In the genomic region with DNA sequence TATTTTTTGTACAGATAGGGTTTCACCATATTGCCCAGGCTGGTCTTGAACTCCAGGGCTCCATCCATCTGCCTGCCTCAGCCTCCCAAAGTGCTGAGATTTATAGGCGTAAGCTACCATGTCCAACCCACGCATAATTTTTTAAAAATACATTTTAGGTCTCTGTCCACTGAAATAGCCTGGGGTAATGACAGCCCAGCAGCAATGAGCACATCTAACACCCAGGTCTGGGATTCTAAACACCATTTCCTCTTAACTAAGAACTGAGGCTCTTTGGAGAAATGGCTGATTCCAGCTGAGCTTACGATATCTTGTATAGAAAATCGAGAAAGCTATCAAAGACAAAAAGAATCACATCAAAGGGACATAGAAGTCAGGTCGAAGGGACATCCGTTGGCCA, we compare ENCODE assay signal across 22 cellular contexts.
A peak's percentile ranks its signal among the peaks of the same experiment; 100 is the strongest.
DNase-seq lines count a peak whose midpoint lies in the region; TF ChIP-seq lines count a peak whose summit lies in the region.
"Had no signal": no experiment of that assay in that cellular context is flagged by ENCODE, and none has a peak within 500 bp of the region (broad histone marks: within the 10 kb centered on the region; RNA-seq: fewer than 3 reads in every experiment).

No MANE protein-coding gene starts in this region.

- DNase-seq in NCI-H2171 treated with DMSO at 0.1 percent for 48 hours (lab: John Stamatoyannopoulos, UW) (peak; percentile 22), NCI-H2171 (lab: John Stamatoyannopoulos, UW) (no peak), 8988T (no peak)
- DNase-seq: ACHN; BE2C; C1 segment of cervical spinal cord; CD4-positive, alpha-beta memory T cell; CD4-positive, CD25-positive, alpha-beta regulatory T cell; CD8-positive, alpha-beta memory T cell; COR-L47; DMS 273 treated with DMSO at 0.1 percent for 48 hours; DMS153; DMS53; DMS79; DND-41; EL; GDM1 had no signal

- H3K9me3 ChIP-seq in HEK293 (ENCODE audit: control insufficient read depth, insufficient read depth, low read depth, low read length) = no peaks in the 10 kb centered on the region
- H3K9me3 ChIP-seq: BE2C, BLaER1 had no signal

- H3K4me3 ChIP-seq in HEK293 (ENCODE audit: low read depth, low read length) = no peak overlapping the region
- H3K4me3 ChIP-seq: BLaER1, GM12878 had no signal

- no peaks in the 10 kb centered on the region for H3K4me1 ChIP-seq in HEK293 (ENCODE audit: control insufficient read depth, insufficient read depth, low read length)
- H3K4me1 ChIP-seq: BE2C had no signal

- POLR2A ChIA-PET in HEK293 (lab: Yijun Ruan, JAX) = no interaction called here

- H3K36me3 ChIP-seq in HEK293 (ENCODE audit: control insufficient read depth in 2 of 2, insufficient read depth in 1 of 2, low read length in 2 of 2) = no peaks in the 10 kb centered on the region
- H3K36me3 ChIP-seq: BE2C, BLaER1 had no signal

- CTCF ChIA-PET in HEK293 (lab: Yijun Ruan, JAX) = interaction anchor here (0.6 kb wide), 3 partner anchors 283 to 433 kb away, joined by 4 to 6 read pairs (median 4); no protein-coding TSS in a partner anchor

- no peak for TF ChIP-seq CTCF in HEK293 (tag by site-specific recombination; IDR thresholded peaks at IDR 0.05)
- TF ChIP-seq CTCF in VCaP (conservative IDR thresholded peaks at IDR 0.05) = no peak

- no peak overlapping the region for H3K27ac ChIP-seq in HEK293 (ENCODE audit: extremely low read depth, low read depth, low read length)
- peak overlapping the region; percentile 42; the same call in 1 of the 2 replicates for H3K27ac ChIP-seq in VCaP
- H3K27ac ChIP-seq: 22Rv1, BLaER1 had no signal

TF ChIP-seq in HEK293, 187 proteins besides CTCF, POLR2A, EP300 and RAD21:
- TF ChIP-seq SETDB1 (IDR thresholded peaks at IDR 0.05; ENCODE audit: insufficient read length, low read length) = peak; percentile 82
- no peak for TF ChIP-seq ZNF155 (tag by site-specific recombination; IDR thresholded peaks at IDR 0.05)
- TF ChIP-seq ZNF747 (tag by site-specific recombination; IDR thresholded peaks at IDR 0.05) = no peak
- no peak for TF ChIP-seq ZNF404 (tag by site-specific recombination; IDR thresholded peaks at IDR 0.05)
TF ChIP-seq in HEK293: peak in this region for 1.
